Comparison of ENCODE assay signal across 21 cellular contexts in genomic region chr3:34157491-34157890, GRCh38.
"Had no signal": no experiment of that assay in that cellular context is flagged by ENCODE, and none has a peak within 500 bp of the region (broad histone marks: within the 10 kb centered on the region; RNA-seq: fewer than 3 reads in every experiment).

No MANE protein-coding gene starts in this region.

- H3K27ac Mint-ChIP-seq: nephron; stimulated activated naive B cell treated with anti-CD40 and anti-IgM and Interleukin-4, amounts not matched to agents 10 μg/mL and 1 μg/mL and 100 μg/mL, for 72 hours; stimulated activated naive CD8-positive, alpha-beta T cell treated with anti-CD3 and anti-CD28 coated beads, Interleukin-15, amount 100 ng/mL, for 72 hours had no signal

- H3K4me1 Mint-ChIP-seq: immature natural killer cell; naive B cell; nephron; stimulated activated naive CD8-positive, alpha-beta T cell treated with anti-CD3 and anti-CD28 coated beads, Interleukin-15, amount 100 ng/mL, for 72 hours had no signal

- H3K4me3 ChIP-seq: colonic mucosa, lung, right atrium auricular region, sigmoid colon, skin epidermis, testis, transverse colon had no signal

- H3K27me3 ChIP-seq: colonic mucosa, foreskin keratinocyte, neutrophil, right atrium auricular region, sigmoid colon, testis, transverse colon had no signal

- H3K4me3 Mint-ChIP-seq: immature natural killer cell; naive B cell; nephron; stimulated activated naive B cell treated with anti-CD40 and anti-IgM and Interleukin-4, amounts not matched to agents 10 μg/mL and 1 μg/mL and 100 μg/mL, for 72 hours; stimulated activated naive CD8-positive, alpha-beta T cell treated with anti-CD3 and anti-CD28 coated beads, Interleukin-15, amount 100 ng/mL, for 72 hours had no signal

- H3K27ac ChIP-seq: colonic mucosa, foreskin keratinocyte, neutrophil, right atrium auricular region, sigmoid colon, skin epidermis, testis, transverse colon had no signal

- H3K9me3 Mint-ChIP-seq: immature natural killer cell; nephron; stimulated activated naive B cell treated with anti-CD40 and anti-IgM and Interleukin-4, amounts not matched to agents 10 μg/mL and 1 μg/mL and 100 μg/mL, for 72 hours; stimulated activated naive CD8-positive, alpha-beta T cell treated with anti-CD3 and anti-CD28 coated beads, Interleukin-15, amount 100 ng/mL, for 72 hours had no signal

- DNase-seq: colonic mucosa; dermis blood vessel endothelial cell; erythroblast; foreskin keratinocyte; immature natural killer cell; left ventricle myocardium superior; mesenchymal stem cell; naive B cell; posterior cingulate gyrus; sigmoid colon; stimulated activated CD4-positive, alpha-beta T cell treated with anti-CD3 and anti-CD28 coated beads, Interleukin-2, amount 100 ng/mL, for 24 hours; stimulated activated CD4-positive, alpha-beta T cell treated with anti-CD3 and anti-CD28 coated beads, Interleukin-4, amount 100 ng/mL, for 4 hours; stimulated activated naive B cell treated with anti-CD40 and anti-IgM and Interleukin-4, amounts not matched to agents 10 μg/mL and 1 μg/mL and 100 μg/mL, for 72 hours; stimulated activated naive CD8-positive, alpha-beta T cell treated with anti-CD3 and anti-CD28 coated beads, Interleukin-15, amount 100 ng/mL, for 72 hours; testis; transverse colon had no signal

- H3K36me3 ChIP-seq: colonic mucosa, neutrophil, right atrium auricular region, sigmoid colon, transverse colon had no signal

- H3K4me1 ChIP-seq: colonic mucosa, foreskin keratinocyte, right atrium auricular region, sigmoid colon, testis, transverse colon had no signal

- ATAC-seq: foreskin keratinocyte; left ventricle myocardium superior; stimulated activated naive B cell treated with anti-CD40 and anti-IgM and Interleukin-4, amounts not matched to agents 10 μg/mL and 1 μg/mL and 100 μg/mL, for 72 hours; stimulated activated naive CD8-positive, alpha-beta T cell treated with anti-CD3 and anti-CD28 coated beads, Interleukin-15, amount 100 ng/mL, for 72 hours had no signal

- H3K9me3 ChIP-seq: colonic mucosa, neutrophil, right atrium auricular region, sigmoid colon, testis, transverse colon had no signal

- H3K36me3 Mint-ChIP-seq: immature natural killer cell; naive B cell; stimulated activated naive B cell treated with anti-CD40 and anti-IgM and Interleukin-4, amounts not matched to agents 10 μg/mL and 1 μg/mL and 100 μg/mL, for 72 hours had no signal
